Comparison of ENCODE assay signal across 1 cellular context in the genomic region with DNA sequence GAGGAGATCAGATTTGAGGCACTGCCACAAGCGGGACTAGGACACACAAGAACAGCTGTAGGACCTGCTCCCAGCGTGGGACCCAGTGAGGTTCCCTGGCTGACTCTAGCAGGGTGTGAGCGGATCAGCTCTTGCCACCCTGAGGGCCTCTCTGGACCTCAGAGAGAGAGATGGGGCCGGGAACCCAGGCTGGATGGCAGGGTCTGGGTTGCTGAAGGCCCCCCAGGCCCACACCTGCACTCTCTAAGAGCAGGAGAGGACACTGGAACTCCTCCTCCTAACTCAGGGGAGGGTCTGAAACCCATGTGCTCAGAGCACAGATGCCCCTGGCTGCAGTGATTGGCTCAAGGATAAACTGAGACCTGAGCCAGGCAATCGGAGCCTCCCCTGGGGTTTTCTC.
TF ChIP-seq lines count a peak whose summit lies in the region.

No MANE protein-coding gene starts in this region.

TF ChIP-seq in WTC11, 78 proteins besides CTCF, POLR2A, EP300 and RAD21:
- TF ChIP-seq SMAD4 (CRISPR knock-in tag; IDR thresholded peaks at IDR 0.05), result no peak
